9 cellular contexts compared by ENCODE assay signal in the genomic region with DNA sequence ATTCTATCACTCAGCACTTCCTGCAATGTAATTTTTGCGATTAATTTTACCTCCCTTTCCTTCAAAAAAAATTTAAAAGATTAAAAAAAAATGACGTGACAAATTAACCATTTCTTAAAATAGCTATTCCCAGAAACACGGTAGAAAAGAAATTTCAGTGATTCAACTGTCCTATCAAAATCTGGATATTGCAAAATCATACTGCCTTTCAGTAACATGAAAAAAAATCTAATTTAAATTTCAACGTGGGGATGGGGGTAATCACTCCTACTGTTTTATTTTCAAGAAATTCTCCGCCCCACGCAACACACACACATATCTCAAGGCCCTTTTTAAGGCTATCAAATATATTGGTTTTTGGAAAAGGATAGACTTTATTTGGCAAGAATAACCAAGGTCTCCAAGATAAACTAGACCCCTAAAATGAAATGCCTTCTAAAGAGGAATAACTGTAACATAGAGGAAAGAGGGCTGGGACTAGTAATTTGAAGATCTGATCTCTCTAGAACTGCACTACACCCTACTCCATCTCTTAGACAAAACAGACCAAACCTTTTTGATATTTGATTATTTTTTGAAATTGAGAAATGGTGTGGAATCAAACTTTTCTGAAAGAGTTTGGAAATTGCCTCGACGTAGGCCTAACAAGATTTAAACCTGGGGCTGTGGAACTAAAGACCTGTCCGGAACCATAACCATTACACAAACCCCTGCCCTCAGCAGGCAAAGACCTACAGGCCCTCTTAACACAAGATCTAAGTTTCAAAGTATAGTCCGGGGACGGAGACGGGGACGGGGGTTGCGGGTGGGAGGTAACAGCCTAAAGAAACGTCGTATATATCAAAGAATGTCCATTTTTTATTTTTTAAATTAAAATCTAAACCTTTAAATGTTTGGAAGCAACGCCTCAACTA. TPM values are rescaled to one million over a fixed set of nuclear protein-coding genes. Genes with fewer than 3 reads are reported as not detected.
DNase-seq lines count a peak whose midpoint lies in the region; ATAC-seq and TF ChIP-seq lines count a peak whose summit lies in the region.
"Had no signal": no experiment of that assay in that cellular context is flagged by ENCODE, and none has a peak within 500 bp of the region (broad histone marks: within the 10 kb centered on the region; RNA-seq: fewer than 3 reads in every experiment).

No MANE protein-coding gene starts in this region.

- DNase-seq in DND-41 (no peak), Karpas-422 (no peak), brain microvascular endothelial cell (no peak), superior temporal gyrus (ENCODE audit: extremely low spot score) (peak; percentile 60), COLO668 (lab: John Stamatoyannopoulos, UW; ENCODE audit: unreplicated experiment) (no peak), NCI-H1694 (lab: John Stamatoyannopoulos, UW) (no peak)

- H3K4me1 ChIP-seq in DND-41 (ENCODE audit: insufficient read depth, low read length) (peaks cover 28% of the 10 kb centered on the region), Karpas-422 (ENCODE audit: low read length) (peaks cover 13% of the 10 kb centered on the region)

- H3K36me3 ChIP-seq in DND-41 (ENCODE audit: insufficient read depth, low read length): peaks cover 7% of the 10 kb centered on the region
- 0 out of 2 replicates have a peak, but pooled peaks cover 4% of the 10 kb centered on the region for H3K36me3 ChIP-seq in Karpas-422 (ENCODE audit: insufficient read depth, low read length)
- no peaks in the 10 kb centered on the region for H3K36me3 ChIP-seq in brain microvascular endothelial cell (replicated peaks)

- no peaks in the 10 kb centered on the region for H3K9me3 ChIP-seq in DND-41 (ENCODE audit: insufficient read depth, low read length, severe bottlenecking)
- H3K9me3 ChIP-seq in Karpas-422 (ENCODE audit: low read length): no peaks in the 10 kb centered on the region

- H3K4me3 ChIP-seq in DND-41 (ENCODE audit: low read depth in 1 of 2, low read length in 2 of 2) (peak overlapping the region; percentile 87 to 96), Karpas-422 (ENCODE audit: low read length) (peak overlapping the region; percentile 78), brain microvascular endothelial cell (ENCODE audit: low read depth, low read length) (peak overlapping the region; percentile 82)

- H3K27me3 ChIP-seq in DND-41 (ENCODE audit: insufficient read depth, low read length, poor library complexity) (no peaks in the 10 kb centered on the region), Karpas-422 (ENCODE audit: low read length) (no peaks in the 10 kb centered on the region), brain microvascular endothelial cell (replicated peaks) (no peaks in the 10 kb centered on the region), layer of hippocampus (ENCODE audit: control insufficient read depth, insufficient read depth, low read length) (no peaks in the 10 kb centered on the region)

- H3K27ac ChIP-seq in DND-41 (ENCODE audit: low read length) (peak overlapping the region; percentile 67), Karpas-422 (ENCODE audit: low read length) (peak overlapping the region; percentile 69), brain microvascular endothelial cell (peak overlapping the region; percentile 78), layer of hippocampus (ENCODE audit: low read depth, low read length) (peak overlapping the region; percentile 96)

- H3K9ac ChIP-seq in DND-41 (ENCODE audit: low read depth, low read length) (peak overlapping the region; percentile 69), Karpas-422 (ENCODE audit: low read length) (peak overlapping the region; percentile 84)

- H3K79me2 ChIP-seq in DND-41 (ENCODE audit: insufficient read depth, low read length) (peaks cover 48% of the 10 kb centered on the region), Karpas-422 (ENCODE audit: low read length) (peaks cover 49% of the 10 kb centered on the region)

- in situ Hi-C loops in brain microvascular endothelial cell (cut with HindIII; ENCODE audit: low pct_ligation_motif_present, low sequenced_read_pairs): no loop called here

- no peaks in the 10 kb centered on the region for H3K9me2 ChIP-seq in Karpas-422 (replicated peaks; ENCODE audit: insufficient read depth, low read length)

- H4K20me1 ChIP-seq in DND-41 (ENCODE audit: insufficient read depth, low read length): no peaks in the 10 kb centered on the region
- no peaks in the 10 kb centered on the region for H4K20me1 ChIP-seq in Karpas-422 (ENCODE audit: insufficient read depth, low read depth, low read length)

- TF ChIP-seq CTCF in DND-41 (IDR thresholded peaks at IDR 0.05; ENCODE audit: borderline replicate concordance, extremely low read depth, low read length, poor library complexity, severe bottlenecking) (no peak), brain microvascular endothelial cell (IDR thresholded peaks at IDR 0.05; ENCODE audit: low read depth, low read length, missing control alignments) (no peak)

- peak overlapping the region; percentile 84 for H3K4me2 ChIP-seq in DND-41 (ENCODE audit: insufficient read depth, low read length)
- H3K4me2 ChIP-seq in Karpas-422 (ENCODE audit: low read depth, low read length, poor library complexity, severe bottlenecking): peak overlapping the region; percentile 89

- H2AFZ ChIP-seq in DND-41 (ENCODE audit: low read depth, low read length) (peak overlapping the region; percentile 86), Karpas-422 (ENCODE audit: low read length) (peak overlapping the region; percentile 74)

- ATAC-seq in DND-41 (ENCODE audit: insufficient read depth, low read depth) (peak; percentile 13; the same call in 1 of the 3 replicates), GM18907 (IDR thresholded peaks at IDR 0.05; ENCODE audit: unreplicated experiment) (no peak)

RNA-seq across cellular contexts. Expression of gene ARNT, which starts 0.9 kb away (rescaled TPM):
- total RNA-seq in Karpas-422 (2014; rRNA removed; shearing (Covaris generic); ENCODE audit: low replicate concordance): 26.7 and 32.0 TPM in 2 replicates

RNA-seq across cellular contexts. Expression of gene CTXND2, which starts 11.5 kb away (rescaled TPM):
- total RNA-seq in Karpas-422 (2014; rRNA removed; shearing (Covaris generic); ENCODE audit: low replicate concordance): not detected in 2 replicates
- total RNA-seq: T-helper 1 cell treated with Interleukin-12 subunit alpha and Interleukin-12 subunit beta and Interleukin-4 antibody, amounts not matched to agents 30 ng/mL and 1 ng/mL, for 36 hours had no signal

RNA-seq across cellular contexts. Expression of gene SETDB1, which starts 50.7 kb away (rescaled TPM):
- total RNA-seq in Karpas-422 (2014; rRNA removed; shearing (Covaris generic); ENCODE audit: low replicate concordance): 47.0 and 60.1 TPM in 2 replicates
